8 cellular contexts compared by ENCODE assay signal in genomic region chr14:93333631-93334095, GRCh38. TPM values are rescaled to one million over a fixed set of nuclear protein-coding genes. Genes with fewer than 3 reads are reported as not detected.
DNase-seq lines count a peak whose midpoint lies in the region; ATAC-seq and TF ChIP-seq lines count a peak whose summit lies in the region.

No MANE protein-coding gene starts in this region.

- ATAC-seq in heart left ventricle (no peak), lower lobe of right lung (no peak), upper lobe of right lung (no peak), GM18867 (IDR thresholded peaks at IDR 0.05; ENCODE audit: unreplicated experiment) (no peak), GM21717 (IDR thresholded peaks at IDR 0.05; ENCODE audit: unreplicated experiment) (no peak)

- peak overlapping the region in 11 of 12 donors; percentile 87 to 99 (median 98) for H3K27ac ChIP-seq in heart left ventricle
- H3K27ac ChIP-seq in lower lobe of right lung = peak overlapping the region; percentile 95
- peak overlapping the region; percentile 95 for H3K27ac ChIP-seq in upper lobe of right lung

- TF ChIP-seq CTCF in heart left ventricle (IDR thresholded peaks at IDR 0.05) = no peak
- TF ChIP-seq CTCF in astrocyte of the spinal cord (IDR thresholded peaks at IDR 0.05; ENCODE audit: low read depth, low read length) = no peak
- no peak for TF ChIP-seq CTCF in lower lobe of right lung (IDR thresholded peaks at IDR 0.05)
- no peak for TF ChIP-seq CTCF in upper lobe of right lung (IDR thresholded peaks at IDR 0.05)

- DNase-seq in heart left ventricle (no peak), cardiac septum (ENCODE audit: low spot score) (no peak), astrocyte of the spinal cord (ENCODE audit: low read depth, low spot score) (peak; percentile 22), lower lobe of right lung (no peak), upper lobe of right lung (no peak), NCI-H2107 treated with DMSO at 0.1 percent for 48 hours (lab: John Stamatoyannopoulos, UW; ENCODE audit: unreplicated experiment) (no peak)

- peaks cover 0 to 11% (median 0%) of the 10 kb centered on the region in 12 donors for H3K9me3 ChIP-seq in heart left ventricle
- no peaks in the 10 kb centered on the region for H3K9me3 ChIP-seq in lower lobe of right lung
- H3K9me3 ChIP-seq in upper lobe of right lung = no peaks in the 10 kb centered on the region

- 7 to 12% (median 8%) methylated on average over 7 of the region's 7 CpGs for WGBS in heart left ventricle, 4 donors

- H3K27me3 ChIP-seq in heart left ventricle = no peaks in the 10 kb centered on the region
- no peaks in the 10 kb centered on the region for H3K27me3 ChIP-seq in lower lobe of right lung (ENCODE audit: low read depth)
- no peaks in the 10 kb centered on the region for H3K27me3 ChIP-seq in upper lobe of right lung

- H3K36me3 ChIP-seq in heart left ventricle (peaks cover 0 to 2% (median 0%) of the 10 kb centered on the region in 9 donors), lower lobe of right lung (no peaks in the 10 kb centered on the region), upper lobe of right lung (no peaks in the 10 kb centered on the region)

- in situ Hi-C loops in astrocyte of the spinal cord (cut with HindIII; ENCODE audit: low sequenced_read_pairs) = no loop called here

- H3K4me3 ChIP-seq in heart left ventricle (peak overlapping the region; percentile 61 to 98 (median 90)), astrocyte of the spinal cord (ENCODE audit: low read depth, low read length) (peak overlapping the region; percentile 80), lower lobe of right lung (peak overlapping the region; percentile 76), upper lobe of right lung (peak overlapping the region; percentile 75)

- intact Hi-C loops in heart left ventricle (cut with DNase I) = loop anchor here in 4 of 10 donors (5.0 to 10.0 kb wide), 2 partner anchors 126 to 129 kb away; partner anchors contain the start of genes GON7 (in 4 of the 4) and UBR7 (in 4 of the 4)
- intact Hi-C loops in cardiac septum (cut with DNase I) = loop anchor here (1.0 kb wide), 1 partner anchor 126 kb away; the partner anchor contains the start of genes GON7 and UBR7
- intact Hi-C loops in lower lobe of right lung (cut with DNase I) = no loop called here
- intact Hi-C loops in upper lobe of right lung (cut with DNase I) = no loop called here

- TF ChIP-seq POLR2A in heart left ventricle (IDR thresholded peaks at IDR 0.05) = no peak

- peaks cover 0 to 44% (median 28%) of the 10 kb centered on the region in 12 donors for H3K4me1 ChIP-seq in heart left ventricle
- peaks cover 41% of the 10 kb centered on the region for H3K4me1 ChIP-seq in lower lobe of right lung
- peaks cover 36% of the 10 kb centered on the region for H3K4me1 ChIP-seq in upper lobe of right lung

RNA-seq across cellular contexts. Expression of gene BTBD7, which starts 0.8 kb away (rescaled TPM):
- total RNA-seq in heart left ventricle = 10 to 100 TPM; 10.6 to 34.0 (median 20.8) TPM
- polyA plus RNA-seq in heart left ventricle = 1 to 10 TPM; 7.2 to 8.7 TPM
- total RNA-seq in cardiac septum = 27.7 TPM
- total RNA-seq in lower lobe of right lung = 39.4 TPM
- total RNA-seq in upper lobe of right lung = 38.2 TPM

RNA-seq across cellular contexts. Expression of gene COX8C, which starts 13.3 kb away (rescaled TPM):
- total RNA-seq in heart left ventricle (1 to 10 TPM in 3 of 9 donors, under 1 TPM in 3, not detected in 3; 0.60 to 2.0 (median 0.89) TPM), cardiac septum (0.67 TPM), lower lobe of right lung (not detected), upper lobe of right lung (not detected)
- not detected for polyA plus RNA-seq in heart left ventricle
